In the genomic region with DNA sequence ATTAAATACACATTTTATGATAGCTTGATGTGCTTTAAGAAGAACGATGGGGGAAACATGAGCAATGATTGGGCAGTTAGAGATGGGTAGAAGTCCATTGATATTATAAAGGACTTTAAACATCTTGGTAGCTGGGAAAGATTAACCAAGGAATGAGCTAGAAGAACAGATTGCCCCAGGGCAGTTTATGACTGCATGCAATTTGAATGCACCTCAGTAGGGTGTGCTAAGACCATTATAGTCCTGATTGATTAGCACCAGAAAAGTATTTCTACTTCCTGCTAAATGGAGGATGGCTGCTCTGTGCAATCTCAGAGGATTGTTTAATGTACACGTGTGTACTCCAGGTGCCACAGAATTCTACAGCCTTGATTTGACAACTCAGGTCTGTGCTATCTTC, we compare ENCODE assay signal across 26 cellular contexts.
"Had no signal": no experiment of that assay in that cellular context is flagged by ENCODE, and none has a peak within 500 bp of the region (broad histone marks: within the 10 kb centered on the region; RNA-seq: fewer than 3 reads in every experiment).

No MANE protein-coding gene starts in this region.

- H3K27ac Mint-ChIP-seq: activated B cell treated with CpG ODN at 0.5 μM for 24 hours; activated naive CD8-positive, alpha-beta T cell treated with anti-CD3 and anti-CD28 coated beads for 36 hours; effector memory CD8-positive, alpha-beta T cell; memory B cell; naive B cell; stimulated activated effector memory CD8-positive, alpha-beta T cell treated with anti-CD3 and anti-CD28 coated beads, Interleukin-12 subunit alpha, Interleukin-12 subunit beta, amount 100 ng/mL, for 72 hours; T-helper 17 cell had no signal

- H3K27ac ChIP-seq: dorsolateral prefrontal cortex, esophagus squamous epithelium, gastroesophageal sphincter, right lobe of liver, stomach, suprapubic skin, tibial nerve had no signal

- H3K4me1 Mint-ChIP-seq: activated B cell treated with CpG ODN at 0.5 μM for 24 hours; activated naive CD8-positive, alpha-beta T cell treated with anti-CD3 and anti-CD28 coated beads for 36 hours; central memory CD8-positive, alpha-beta T cell; memory B cell; naive B cell; neural crest cell; stimulated activated effector memory CD8-positive, alpha-beta T cell treated with anti-CD3 and anti-CD28 coated beads, Interleukin-12 subunit alpha, Interleukin-12 subunit beta, amount 100 ng/mL, for 72 hours; T-helper 17 cell had no signal

- ATAC-seq: activated T-cell treated with anti-CD3 and anti-CD28 coated beads, Interleukin-2, amount 50 U/mL, for 4 hours; effector memory CD8-positive, alpha-beta T cell; gastroesophageal sphincter; right lobe of liver; stimulated activated effector memory CD8-positive, alpha-beta T cell treated with anti-CD3 and anti-CD28 coated beads, Interleukin-12 subunit alpha, Interleukin-12 subunit beta, amount 100 ng/mL, for 72 hours; T-helper 17 cell had no signal

- H3K4me3 ChIP-seq: dorsolateral prefrontal cortex, esophagus squamous epithelium, gastroesophageal sphincter, right lobe of liver, stomach, suprapubic skin, tibial nerve had no signal

- H3K27me3 ChIP-seq: dorsolateral prefrontal cortex, esophagus squamous epithelium, gastroesophageal sphincter, right lobe of liver, stomach, suprapubic skin, tibial nerve had no signal

- H3K4me1 ChIP-seq: esophagus squamous epithelium, gastroesophageal sphincter, right lobe of liver, stomach, suprapubic skin, tibial nerve had no signal

- H3K36me3 ChIP-seq: esophagus squamous epithelium, gastroesophageal sphincter, right lobe of liver, stomach, suprapubic skin, tibial nerve had no signal

- H3K9me3 ChIP-seq: esophagus squamous epithelium, gastroesophageal sphincter, right lobe of liver, stomach, tibial nerve had no signal

- H3K36me3 Mint-ChIP-seq: activated naive CD8-positive, alpha-beta T cell treated with anti-CD3 and anti-CD28 coated beads for 36 hours; memory B cell; naive B cell; stimulated activated effector memory CD8-positive, alpha-beta T cell treated with anti-CD3 and anti-CD28 coated beads, Interleukin-12 subunit alpha, Interleukin-12 subunit beta, amount 100 ng/mL, for 72 hours had no signal

- DNase-seq: activated B cell treated with CpG ODN at 0.5 μM for 24 hours; activated CD4-positive, alpha-beta T cell treated with anti-CD3 and anti-CD28 coated beads for 4 hours; activated CD4-positive, alpha-beta T cell treated with anti-CD3 and anti-CD28 coated beads, Interleukin-2, amount 50 U/mL, for 48 hours; activated CD8-positive, alpha-beta memory T cell treated with anti-CD3 and anti-CD28 coated beads, Interleukin-2, amount 50 U/mL, for 48 hours; activated naive CD4-positive, alpha-beta T cell treated with Interleukin-2 at 50 U/mL for 16 hours; activated naive CD8-positive, alpha-beta T cell treated with anti-CD3 and anti-CD28 coated beads for 36 hours; activated T-cell treated with anti-CD3 and anti-CD28 coated beads, Interleukin-2, amount 50 U/mL, for 4 hours; dorsolateral prefrontal cortex; effector memory CD8-positive, alpha-beta T cell; esophagus squamous epithelium; head of caudate nucleus; hypothalamus; naive B cell; occipital lobe; right lobe of liver; small intestine; stimulated activated CD4-positive, alpha-beta T cell treated with anti-CD3 and anti-CD28 coated beads, Interleukin-2, amount 100 ng/mL, for 24 hours; stomach; T-helper 17 cell had no signal

- H3K4me3 Mint-ChIP-seq: activated B cell treated with CpG ODN at 0.5 μM for 24 hours; activated naive CD8-positive, alpha-beta T cell treated with anti-CD3 and anti-CD28 coated beads for 36 hours; activated T-cell treated with anti-CD3 and anti-CD28 coated beads, Interleukin-2, amount 50 U/mL, for 4 hours; central memory CD8-positive, alpha-beta T cell; effector memory CD8-positive, alpha-beta T cell; memory B cell; naive B cell; neural crest cell; stimulated activated effector memory CD8-positive, alpha-beta T cell treated with anti-CD3 and anti-CD28 coated beads, Interleukin-12 subunit alpha, Interleukin-12 subunit beta, amount 100 ng/mL, for 72 hours; T-helper 17 cell had no signal

- H3K27me3 Mint-ChIP-seq: activated B cell treated with CpG ODN at 0.5 μM for 24 hours; activated naive CD8-positive, alpha-beta T cell treated with anti-CD3 and anti-CD28 coated beads for 36 hours; central memory CD8-positive, alpha-beta T cell; effector memory CD8-positive, alpha-beta T cell; memory B cell; naive B cell; T-helper 17 cell had no signal
